ENCODE assay signal across 12 cellular contexts in genomic region chr1:11882814-11883538, GRCh38. TPM values are rescaled to one million over a fixed set of nuclear protein-coding genes. Genes with fewer than 3 reads are reported as not detected.
DNase-seq lines count a peak whose midpoint lies in the region; ATAC-seq and TF ChIP-seq lines count a peak whose summit lies in the region.
"Had no signal": no experiment of that assay in that cellular context is flagged by ENCODE, and none has a peak within 500 bp of the region (broad histone marks: within the 10 kb centered on the region; RNA-seq: fewer than 3 reads in every experiment).

No MANE protein-coding gene starts in this region.

- ATAC-seq in SK-N-SH treated with all-trans-retinoic acid at 6 μM for 48 hours (no peak), left cardiac atrium (peak; percentile 75 to 78), HG03139 (IDR thresholded peaks at IDR 0.05; ENCODE audit: unreplicated experiment) (no peak)

- TF ChIP-seq CTCF in SK-N-SH (IDR thresholded peaks at IDR 0.05) (no peak), Peyer's patch (IDR thresholded peaks at IDR 0.05) (no peak), thyroid gland (IDR thresholded peaks at IDR 0.05) (no peak)

- DNase-seq in SK-N-SH (peak; percentile 78), Peyer's patch (peak in 2 of 3 donors; percentile 64 to 75), left cardiac atrium (peak; percentile 88), thyroid gland (peak; percentile 31 to 47), GM03348 (ENCODE audit: low spot score) (no peak)
- no peak for DNase-seq in stimulated activated CD8-positive, alpha-beta memory T cell treated with anti-CD3 and anti-CD28 coated beads, Interleukin-4, amount 100 ng/mL, for 48 hours
- DNase-seq: amniotic stem cell; NCI-H526 treated with DMSO at 0.1 percent for 48 hours; stimulated activated CD4-positive, alpha-beta T cell treated with anti-CD3 and anti-CD28 coated beads, Interleukin-2, amount 100 ng/mL, for 24 hours had no signal

- no peaks in the 10 kb centered on the region for H3K9me2 ChIP-seq in SK-N-SH

- H3K36me3 ChIP-seq in SK-N-SH (replicated peaks in 1 of 2; ENCODE audit: control insufficient read depth in 1 of 2, insufficient read depth in 2 of 2, low read length in 1 of 2) (no peaks in the 10 kb centered on the region), Peyer's patch (no peaks in the 10 kb centered on the region), thyroid gland (no peaks in the 10 kb centered on the region)

- no peak for TF ChIP-seq POLR2A in Peyer's patch (IDR thresholded peaks at IDR 0.05)
- no peak for TF ChIP-seq POLR2A in thyroid gland (IDR thresholded peaks at IDR 0.05)

- no peaks in the 10 kb centered on the region for H3K27me3 ChIP-seq in SK-N-SH (ENCODE audit: insufficient read depth)
- no peaks in the 10 kb centered on the region for H3K27me3 ChIP-seq in Peyer's patch
- no peaks in the 10 kb centered on the region for H3K27me3 ChIP-seq in thyroid gland

- intact Hi-C loops in left cardiac atrium (cut with DNase I) (no loop called here), thyroid gland (cut with DNase I) (no loop called here)

- POLR2A ChIA-PET in SK-N-SH (lab: Yijun Ruan, JAX): interaction anchor here (1.1 to 2.1 kb wide), 4 partner anchors 25 to 77 kb away, joined by 4 to 15 read pairs (median 6); partner anchors contain the start of genes CLCN6, MTHFR and NPPA

- H3F3A ChIP-seq in SK-N-SH (replicated peaks; ENCODE audit: insufficient read depth): no peaks in the 10 kb centered on the region

- no peaks in the 10 kb centered on the region for H3K79me2 ChIP-seq in SK-N-SH (ENCODE audit: insufficient read depth)

- TF ChIP-seq EP300 in SK-N-SH (IDR thresholded peaks at IDR 0.05; ENCODE audit: borderline replicate concordance in 1 of 2, low read depth in 1 of 2, low read length in 1 of 2): peak in 1 of 2 experiments; percentile 51; a peak in 2 of 4 replicates

- H3K27ac ChIP-seq in SK-N-SH (ENCODE audit: low read depth in 2 of 2, low read length in 1 of 2): peak overlapping the region in 1 of 2 experiments; percentile 99; a peak in 2 of 4 replicates
- H3K27ac ChIP-seq in Peyer's patch: no peak overlapping the region
- no peak overlapping the region for H3K27ac ChIP-seq in thyroid gland
- H3K27ac ChIP-seq: HL-60 had no signal

- CTCF ChIA-PET in SK-N-SH (lab: Yijun Ruan, JAX): interaction anchor here (1.3 to 4.6 kb wide), 6 partner anchors 8 to 84 kb away, joined by 4 to 42 read pairs (median 6); no protein-coding TSS in a partner anchor

- H3K4me3 ChIP-seq in SK-N-SH (ENCODE audit: low read depth in 2 of 2, low read length in 1 of 2) (no peak overlapping the region), Peyer's patch (no peak overlapping the region), thyroid gland (replicated peaks in 1 of 3) (no peak overlapping the region)

- no peak overlapping the region for H3K9ac ChIP-seq in SK-N-SH

- no peaks in the 10 kb centered on the region for H3K9me3 ChIP-seq in SK-N-SH
- H3K9me3 ChIP-seq in Peyer's patch: no peaks in the 10 kb centered on the region
- H3K9me3 ChIP-seq in thyroid gland: no peaks in the 10 kb centered on the region

- peaks cover 0 to 57% of the 10 kb centered on the region in 2 experiments; a peak in 2 of 4 replicates for H3K4me1 ChIP-seq in SK-N-SH (ENCODE audit: control insufficient read depth in 1 of 2, insufficient read depth in 2 of 2, low read depth in 1 of 2, low read length in 1 of 2)
- peaks cover 0 to 11% (median 0%) of the 10 kb centered on the region in 4 donors for H3K4me1 ChIP-seq in Peyer's patch
- peaks cover 21 to 38% of the 10 kb centered on the region in 2 donors for H3K4me1 ChIP-seq in thyroid gland

- 56% methylated on average over 12 of the region's 13 CpGs for WGBS in SK-N-SH (ENCODE audit: low lambda C conversion rate)
- 58 to 61% methylated on average over 6 to 13 of the region's 13 CpGs for WGBS in thyroid gland, 2 donors

- no peak for TF ChIP-seq RAD21 in SK-N-SH (IDR thresholded peaks at IDR 0.05; ENCODE audit: low read length)

- no peak overlapping the region for H2AFZ ChIP-seq in SK-N-SH (ENCODE audit: low read depth)

- H3K4me2 ChIP-seq in SK-N-SH: no peak overlapping the region

- H4K20me1 ChIP-seq in SK-N-SH (ENCODE audit: insufficient read depth): no peaks in the 10 kb centered on the region

TF ChIP-seq in SK-N-SH, 30 proteins besides CTCF, POLR2A, EP300 and RAD21 (continues in another document):
- TF ChIP-seq GATA2 (CRISPR knock-in tag; IDR thresholded peaks at IDR 0.05): peak; percentile 62
- no peak for TF ChIP-seq TAF1 (IDR thresholded peaks at IDR 0.05; ENCODE audit: borderline replicate concordance, low read depth, low read length)
- no peak for TF ChIP-seq FOSL2 (IDR thresholded peaks at IDR 0.05; ENCODE audit: borderline replicate concordance, low read depth)
- TF ChIP-seq IRF3 (IDR thresholded peaks at IDR 0.05; ENCODE audit: low read depth, low read length): no peak
- TF ChIP-seq FOXJ3 (CRISPR knock-in tag; IDR thresholded peaks at IDR 0.05): no peak
- TF ChIP-seq NRF1 (IDR thresholded peaks at IDR 0.05; ENCODE audit: low read depth, low read length): no peak
- no peak for TF ChIP-seq TCF12 (IDR thresholded peaks at IDR 0.05)
- TF ChIP-seq TEAD4 (IDR thresholded peaks at IDR 0.05; ENCODE audit: borderline replicate concordance, insufficient read depth): no peak
- no peak for TF ChIP-seq EZH2phosphoT487 (IDR thresholded peaks at IDR 0.05; ENCODE audit: borderline replicate concordance, low read depth)
- no peak for TF ChIP-seq ELF1 (IDR thresholded peaks at IDR 0.05)
- peak; percentile 71 for TF ChIP-seq MXI1 (IDR thresholded peaks at IDR 0.05; ENCODE audit: low read depth, low read length)
- no peak for TF ChIP-seq FOXM1 (IDR thresholded peaks at IDR 0.05; ENCODE audit: low read depth)
- TF ChIP-seq CHD2 (IDR thresholded peaks at IDR 0.05; ENCODE audit: low read length, partially characterized antibody): peak; percentile 25

TF ChIP-seq in SK-N-SH treated with all-trans-retinoic acid at 6 μM for 48 hours, 23 proteins besides CTCF, POLR2A, EP300 and RAD21:
- TF ChIP-seq PPARA (CRISPR knock-in tag; IDR thresholded peaks at IDR 0.05; ENCODE audit: borderline replicate concordance) (no peak), OSR1 (CRISPR knock-in tag; IDR thresholded peaks at IDR 0.05) (no peak), ISL1 (CRISPR knock-in tag; IDR thresholded peaks at IDR 0.05) (no peak)

RNA-seq across cellular contexts. Expression of gene NPPB, which starts 24.2 kb away (rescaled TPM):
- polyA plus RNA-seq in SK-N-SH (2012; rRNA removed): 0.55 and 0.85 TPM in 2 replicates
- 0.18 and 0.49 TPM in 2 replicates for polyA plus RNA-seq in SK-N-SH (2012; cell fraction: cytosol; rRNA removed)
- 1.4 and 2.9 TPM in 2 replicates for polyA plus RNA-seq in SK-N-SH (2012; cell fraction: nucleus; rRNA removed)
- not detected for total RNA-seq in Peyer's patch
- 1,000 to 10,000 TPM in 1 of 2 donors, 100 to 1,000 TPM in 1; 368 to 4,414 TPM for total RNA-seq in left cardiac atrium
- not detected for total RNA-seq in thyroid gland

RNA-seq across cellular contexts. Expression of gene NPPA, which starts 35.4 kb away (rescaled TPM):
- not detected in 2 replicates for polyA plus RNA-seq in SK-N-SH (2012; rRNA removed)
- 0.04 TPM in 1 of 2 replicates, not detected in the other for polyA plus RNA-seq in SK-N-SH (2012; cell fraction: cytosol; rRNA removed)
- polyA plus RNA-seq in SK-N-SH (2012; cell fraction: nucleus; rRNA removed): not detected in 2 replicates
- total RNA-seq in Peyer's patch: not detected
- total RNA-seq in left cardiac atrium: over 10,000 TPM; 22,081 to 58,150 TPM
- not detected for total RNA-seq in thyroid gland

RNA-seq across cellular contexts. Expression of gene KIAA2013, which starts 43.3 kb away (rescaled TPM):
- polyA plus RNA-seq in SK-N-SH (2012; rRNA removed): 66.1 and 67.9 TPM in 2 replicates
- polyA plus RNA-seq in SK-N-SH (2012; cell fraction: cytosol; rRNA removed): 33.3 and 49.7 TPM in 2 replicates
- polyA plus RNA-seq in SK-N-SH (2012; cell fraction: nucleus; rRNA removed): 44.1 and 55.1 TPM in 2 replicates
- total RNA-seq in Peyer's patch (100 to 1,000 TPM in 3 of 4 donors, 10 to 100 TPM in 1; 80.9 to 400 (median 278) TPM), left cardiac atrium (10 to 100 TPM; 31.2 to 36.2 TPM), thyroid gland (10 to 100 TPM; 74.6 to 98.0 (median 84.0) TPM)

RNA-seq across cellular contexts. Expression of gene PLOD1, which starts 51.5 kb away (rescaled TPM):
- polyA plus RNA-seq in SK-N-SH (2012; rRNA removed): 204 and 257 TPM in 2 replicates
- polyA plus RNA-seq in SK-N-SH (2012; cell fraction: cytosol; rRNA removed): 102 and 163 TPM in 2 replicates
- polyA plus RNA-seq in SK-N-SH (2012; cell fraction: nucleus; rRNA removed): 216 and 265 TPM in 2 replicates
- total RNA-seq in Peyer's patch (10 to 100 TPM; 23.9 to 75.2 (median 47.0) TPM), left cardiac atrium (10 to 100 TPM; 70.3 to 83.7 TPM), thyroid gland (100 to 1,000 TPM in 1 of 4 donors, 10 to 100 TPM in 3; 64.4 to 107 (median 80.8) TPM)

Comparison
In these comparisons a context has a peak if more than half of its experiments do, and no peak if none do; other contexts are left out.
1. DNase-seq: peak in SK-N-SH (single experiment), Peyer's patch (2 of 3), left cardiac atrium (single experiment) and thyroid gland (2 of 2); none in stimulated activated CD8-positive, alpha-beta memory T cell treated with anti-CD3 and anti-CD28 coated beads, Interleukin-4, amount 100 ng/mL, for 48 hours (single experiment) and GM03348 (single experiment).
2. ATAC-seq: peak in left cardiac atrium (2 of 2); none in SK-N-SH treated with all-trans-retinoic acid at 6 μM for 48 hours (single experiment) and HG03139 (single experiment).
3. RNA of gene NPPB, which starts 24.2 kb away (total RNA-seq): 368 to 4,414 TPM in left cardiac atrium; not detected in Peyer's patch and not detected in thyroid gland; every median in the first group is over 100 times any median in the second.
4. RNA of gene NPPA, which starts 35.4 kb away (total RNA-seq): 22,081 to 58,150 TPM in left cardiac atrium; not detected in Peyer's patch and not detected in thyroid gland; every median in the first group is over 1,000 times any median in the second.